In genomic region chr17:46940692-46941404, GRCh38 we compare ENCODE assay signal across 8 cellular contexts. TPM values are rescaled to one million over a fixed set of nuclear protein-coding genes. Genes with fewer than 3 reads are reported as not detected.
A peak's percentile ranks its signal among the peaks of the same experiment; 100 is the strongest.
DNase-seq lines count a peak whose midpoint lies in the region; ATAC-seq and TF ChIP-seq lines count a peak whose summit lies in the region.

No MANE protein-coding gene starts in this region.

- peak; percentile 77 for ATAC-seq in aorta (ENCODE audit: low FRiP score)

- H3K4me3 ChIP-seq in AG09309 (ENCODE audit: control insufficient read depth, low read depth, low read length) (no peak overlapping the region), aorta (ENCODE audit: low read length in 2 of 2) (no peak overlapping the region)

- H3K27me3 ChIP-seq in aorta (ENCODE audit: control insufficient read depth in 1 of 2, insufficient read depth in 2 of 2, low read length in 1 of 2): no peaks in the 10 kb centered on the region

- peak; percentile 88 for TF ChIP-seq CTCF in AG09309 (IDR thresholded peaks at IDR 0.05; ENCODE audit: control insufficient read depth, insufficient read depth, low read depth, low read length, missing control alignments)

- H3K27ac ChIP-seq in aorta (ENCODE audit: low read depth in 1 of 2, low read length in 2 of 2): no peak overlapping the region

- DNase-seq in AG09309 (ENCODE audit: low read depth): no peak
- DNase-seq in GM19238 (ENCODE audit: insufficient read length, low spot score): peak; percentile 80
- DNase-seq in MV-4-11 (lab: John Stamatoyannopoulos, UW): peak; percentile 76
- DNase-seq in SK-N-DZ (ENCODE audit: low spot score): peak; percentile 76
- DNase-seq in activated naive CD4-positive, alpha-beta T cell treated with Interleukin-2 at 50 U/mL for 16 hours: peak; percentile 68
- DNase-seq in germinal center (ENCODE audit: low spot score): peak; percentile 89
- peak; percentile 88 for DNase-seq in posterior vena cava (ENCODE audit: low spot score)
- peak; percentile 80 to 85 for DNase-seq in aorta

- WGBS in aorta, 2 donors: 35 to 37% methylated on average over 7 of the region's 7 CpGs

- intact Hi-C loops in posterior vena cava (cut with DNase I) (no loop called here), aorta (cut with DNase I) (no loop called here)

- no peaks in the 10 kb centered on the region for H3K4me1 ChIP-seq in aorta (ENCODE audit: control insufficient read depth in 1 of 2, insufficient read depth in 2 of 2, low read length in 2 of 2)

- peaks cover 3 to 10% of the 10 kb centered on the region in 2 donors for H3K36me3 ChIP-seq in aorta (ENCODE audit: control insufficient read depth in 1 of 2, insufficient read depth in 2 of 2, low read length in 1 of 2)

- no peaks in the 10 kb centered on the region for H3K9me3 ChIP-seq in aorta (ENCODE audit: control insufficient read depth, low read length)

RNA-seq across cellular contexts. Expression of gene GOSR2, which starts 17.9 kb away (rescaled TPM):
- polyA plus RNA-seq in SK-N-DZ (2014; cell fraction: cytosol; rRNA removed): 33.7 and 42.8 TPM in 2 replicates
- 28.2 and 39.0 TPM in 2 replicates for polyA plus RNA-seq in SK-N-DZ (2014; cell fraction: nucleus; rRNA removed)
- 10 to 100 TPM; 52.0 to 56.1 TPM for total RNA-seq in posterior vena cava
- total RNA-seq in aorta: 10 to 100 TPM; 57.1 to 62.9 TPM
- 10 to 100 TPM; 23.4 to 32.1 TPM for polyA plus RNA-seq in aorta

RNA-seq across cellular contexts. Expression of gene RPRML, which starts 38.2 kb away (rescaled TPM):
- 2.4 and 3.2 TPM in 2 replicates for polyA plus RNA-seq in SK-N-DZ (2014; cell fraction: cytosol; rRNA removed)
- polyA plus RNA-seq in SK-N-DZ (2014; cell fraction: nucleus; rRNA removed): 0.27 and 0.73 TPM in 2 replicates
- total RNA-seq in posterior vena cava (not detected), aorta (1 to 10 TPM in 1 of 2 donors, not detected in 1; 1.4 TPM)
- polyA plus RNA-seq in aorta: under 1 TPM in 1 of 2 donors, not detected in 1; 0.84 TPM
